Comparison of ENCODE assay signal across 12 cellular contexts in genomic region chrX:140507982-140508305, GRCh38. TPM values are rescaled to one million over a fixed set of nuclear protein-coding genes. Genes with fewer than 3 reads are reported as not detected.
DNase-seq lines count a peak whose midpoint lies in the region; ATAC-seq and TF ChIP-seq lines count a peak whose summit lies in the region.
"Had no signal": no experiment of that assay in that cellular context is flagged by ENCODE, and none has a peak within 500 bp of the region (broad histone marks: within the 10 kb centered on the region; RNA-seq: fewer than 3 reads in every experiment).

No MANE protein-coding gene starts in this region.

- no peaks in the 10 kb centered on the region for H3K9me2 ChIP-seq in hepatocyte (replicated peaks; ENCODE audit: insufficient read depth)

- H3K9me3 ChIP-seq in hepatocyte (ENCODE audit: low read depth) (no peaks in the 10 kb centered on the region), neuron (ENCODE audit: low read length) (no peaks in the 10 kb centered on the region)
- H3K9me3 ChIP-seq: Peyer's patch had no signal

- WGBS in hepatocyte (ENCODE audit: low lambda C conversion rate, missing lambda C conversion rate) = 33% methylated on average over 23 of the region's 23 CpGs

- DNase-seq in Daoy (ENCODE audit: low read depth) (peak; percentile 78), NCI-H226 (peak; percentile 59), hepatocyte (ENCODE audit: low spot score) (peak; percentile 30), NCI-H774 (lab: John Stamatoyannopoulos, UW) (no peak), DMS79 (lab: John Stamatoyannopoulos, UW) (no peak), NCI-H2107 treated with DMSO at 0.1 percent for 48 hours (lab: John Stamatoyannopoulos, UW; ENCODE audit: unreplicated experiment) (no peak)
- DNase-seq: heart right ventricle, naive B cell, Peyer's patch had no signal

- no peaks in the 10 kb centered on the region for H4K20me1 ChIP-seq in hepatocyte (ENCODE audit: insufficient read depth, poor library complexity, severe bottlenecking)

- H3K27me3 ChIP-seq in hepatocyte (peaks cover 91% of the 10 kb centered on the region), neuron (ENCODE audit: insufficient read depth, low read length) (peaks cover 9% of the 10 kb centered on the region)
- H3K27me3 ChIP-seq: Peyer's patch had no signal

- no peak for ATAC-seq in HG03565 (IDR thresholded peaks at IDR 0.05; ENCODE audit: unreplicated experiment)

- no peaks in the 10 kb centered on the region for H3K36me3 ChIP-seq in hepatocyte (replicated peaks; ENCODE audit: insufficient read depth, low read depth)
- H3K36me3 ChIP-seq in neuron (ENCODE audit: insufficient read depth, low read length) = no peaks in the 10 kb centered on the region
- H3K36me3 ChIP-seq: heart right ventricle, Peyer's patch had no signal

- peak; percentile 28 for TF ChIP-seq CTCF in hepatocyte (IDR thresholded peaks at IDR 0.05; ENCODE audit: poor library complexity)

- peak overlapping the region; percentile 51 for H3K4me2 ChIP-seq in hepatocyte

- no peaks in the 10 kb centered on the region for H3K79me2 ChIP-seq in hepatocyte

- H3K27ac ChIP-seq in hepatocyte = no peak overlapping the region
- H3K27ac ChIP-seq: heart right ventricle, Peyer's patch had no signal

- no peak overlapping the region for H3K4me3 ChIP-seq in hepatocyte
- peak overlapping the region; percentile 70 for H3K4me3 ChIP-seq in neuron (ENCODE audit: low read length)
- H3K4me3 ChIP-seq: heart right ventricle, Peyer's patch had no signal

- H2AFZ ChIP-seq in hepatocyte = no peak overlapping the region
- H2AFZ ChIP-seq in neuron (ENCODE audit: low read depth, low read length) = no peak overlapping the region

- H3K4me1 ChIP-seq in hepatocyte (ENCODE audit: insufficient read depth) (no peaks in the 10 kb centered on the region), neuron (ENCODE audit: insufficient read depth, low read length) (peaks cover 5% of the 10 kb centered on the region)
- H3K4me1 ChIP-seq: Peyer's patch had no signal

RNA-seq across cellular contexts. Expression of gene SOX3, which starts 3.1 kb away (rescaled TPM):
- total RNA-seq in Daoy (2014; rRNA removed; shearing (Covaris generic)) = not detected in 2 replicates
- not detected in 2 replicates for total RNA-seq in hepatocyte
- polyA plus RNA-seq in hepatocyte = 0.54 TPM in 1 of 2 replicates, not detected in the other
- total RNA-seq: heart right ventricle, Peyer's patch had no signal
- polyA plus RNA-seq: CD14-positive monocyte, heart right ventricle had no signal

Comparison
In these comparisons a context has a peak if more than half of its experiments do, and no peak if none do; other contexts are left out.
1. DNase-seq: peak in Daoy (single experiment), NCI-H226 (single experiment) and hepatocyte (single experiment); none in NCI-H774 (single experiment), DMS79 (single experiment) and NCI-H2107 treated with DMSO at 0.1 percent for 48 hours (single experiment).